ENCODE assay signal across 9 cellular contexts in genomic region chr12:96514328-96514727, GRCh38. TPM values are rescaled to one million over a fixed set of nuclear protein-coding genes. Genes with fewer than 3 reads are reported as not detected.
A peak's percentile ranks its signal among the peaks of the same experiment; 100 is the strongest.
DNase-seq lines count a peak whose midpoint lies in the region; ATAC-seq and TF ChIP-seq lines count a peak whose summit lies in the region.
"Had no signal": no experiment of that assay in that cellular context is flagged by ENCODE, and none has a peak within 500 bp of the region (broad histone marks: within the 10 kb centered on the region; RNA-seq: fewer than 3 reads in every experiment).

No MANE protein-coding gene starts in this region.

- H3K27ac ChIP-seq in upper lobe of left lung: peak overlapping the region in 1 of 4 donors; percentile 9
- H3K27ac ChIP-seq: KMS-11 had no signal

- TF ChIP-seq EP300 in upper lobe of left lung (IDR thresholded peaks at IDR 0.05): no peak

- 50 to 52% methylated on average over 3 of the region's 3 CpGs for WGBS in upper lobe of left lung, 2 donors

- DNase-seq in kidney tubule cell (ENCODE audit: low spot score): peak; percentile 35
- no peak for DNase-seq in activated CD8-positive, alpha-beta memory T cell treated with anti-CD3 and anti-CD28 coated beads for 24 hours
- no peak for DNase-seq in activated CD4-positive, alpha-beta T cell treated with anti-CD3 and anti-CD28 coated beads, Interleukin-2, amount 50 U/mL, for 4 hours
- no peak for DNase-seq in upper lobe of left lung
- no peak for DNase-seq in stimulated activated CD4-positive, alpha-beta T cell treated with anti-CD3 and anti-CD28 coated beads, Interleukin-15, amount 100 ng/mL, for 24 hours

- H3K4me1 ChIP-seq in upper lobe of left lung: peaks cover 6 to 14% (median 11%) of the 10 kb centered on the region in 4 donors

- H3K27me3 ChIP-seq in upper lobe of left lung: no peaks in the 10 kb centered on the region

- H3K4me3 ChIP-seq in upper lobe of left lung: no peak overlapping the region

- peak; percentile 68 for ATAC-seq in GM18508 (IDR thresholded peaks at IDR 0.05; ENCODE audit: insufficient read depth, unreplicated experiment)
- ATAC-seq in GM21576 (IDR thresholded peaks at IDR 0.05; ENCODE audit: unreplicated experiment): peak; percentile 85
- peak; percentile 56 for ATAC-seq in HG03457 (IDR thresholded peaks at IDR 0.05; ENCODE audit: unreplicated experiment)
- no peak for ATAC-seq in upper lobe of left lung (ENCODE audit: low FRiP score in 2 of 2)

- TF ChIP-seq CTCF in upper lobe of left lung (IDR thresholded peaks at IDR 0.05): no peak

- no peak for TF ChIP-seq POLR2A in upper lobe of left lung (IDR thresholded peaks at IDR 0.05)

- no peaks in the 10 kb centered on the region for H3K9me3 ChIP-seq in upper lobe of left lung

- no peaks in the 10 kb centered on the region for H3K36me3 ChIP-seq in upper lobe of left lung

RNA-seq across cellular contexts. Expression of gene CFAP54, which starts 25.0 kb away (rescaled TPM):
- 10 to 100 TPM in 3 of 6 donors, 1 to 10 TPM in 2, under 1 TPM in 1; 0.66 to 48.8 (median 7.4) TPM for total RNA-seq in upper lobe of left lung

Comparison
In these comparisons a context has a peak if more than half of its experiments do, and no peak if none do; other contexts are left out.
1. ATAC-seq: peak in GM18508 (single experiment), GM21576 (single experiment) and HG03457 (single experiment); none in upper lobe of left lung (0 of 2).